Comparison of ENCODE assay signal across 8 cellular contexts in the genomic region with DNA sequence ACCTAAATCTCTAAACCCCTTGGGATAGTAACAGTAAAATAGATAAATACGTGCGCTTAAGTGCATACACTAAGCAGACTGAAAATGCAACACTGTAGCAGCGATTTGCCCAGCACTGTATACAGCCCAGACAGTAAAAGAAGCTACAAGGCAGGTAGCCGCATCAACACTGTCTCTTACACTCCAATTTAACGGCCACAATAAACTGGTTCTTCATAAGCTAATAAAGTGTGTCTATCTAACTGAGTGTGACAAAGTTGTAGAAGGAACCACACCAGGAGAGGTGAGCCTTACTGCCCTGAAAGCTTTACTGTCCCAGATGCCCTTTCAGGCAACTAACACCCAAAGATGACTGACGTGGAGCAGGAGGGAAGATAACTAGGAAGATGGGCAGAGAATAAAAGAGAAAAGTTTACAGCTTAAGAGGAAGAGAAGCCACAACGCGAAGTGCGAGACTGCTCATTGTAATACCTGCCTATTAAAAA. TPM values are rescaled to one million over a fixed set of nuclear protein-coding genes. Genes with fewer than 3 reads are reported as not detected.
A peak's percentile ranks its signal among the peaks of the same experiment; 100 is the strongest.
DNase-seq lines count a peak whose midpoint lies in the region; ATAC-seq, FAIRE-seq and TF ChIP-seq lines count a peak whose summit lies in the region.

No MANE protein-coding gene starts in this region.

- no TSS peak for BruUV-seq in GM12878 (replicated peaks; lab: Mats Ljungman, UMichigan)

- peak overlapping the region; percentile 90 for H3K27ac ChIP-seq in ACC112 (ENCODE audit: low read depth, low read length)
- peak overlapping the region; percentile 95 for H3K27ac ChIP-seq in GM12878 (ENCODE audit: control insufficient read depth, insufficient read depth)

- POLR2A ChIA-PET in GM12878 (lab: Charles Lee): interaction anchor here (0.5 to 2.9 kb wide), 4 partner anchors 9 to 112 kb away, joined by 3 to 21 read pairs (median 6); a partner anchor contains a TSS

- no peaks in the 10 kb centered on the region for H3K36me3 Mint-ChIP-seq in mesothelial cell of epicardium

- in situ Hi-C loops in GM12878 (cut with MboI): no loop called here

- CTCF ChIA-PET in GM12878 (lab: Yijun Ruan, JAX): interaction anchor here (0.6 to 3.1 kb wide), 5 partner anchors 17 to 338 kb away, joined by 3 to 22 read pairs (median 8); a partner anchor contains a TSS

- ATAC-seq in HG02623 (IDR thresholded peaks at IDR 0.05; ENCODE audit: unreplicated experiment) (peak; percentile 7), GM12878 (peak; percentile 12), HG02571 (IDR thresholded peaks at IDR 0.05; ENCODE audit: unreplicated experiment) (no peak)

- SMC1A ChIA-PET in GM12878 (lab: Charles Lee; ENCODE audit: uncharacterized antibody, unreplicated experiment): interaction anchor here (1.0 to 3.0 kb wide), 5 partner anchors 9 to 44 kb away, joined by 3 to 14 read pairs (median 4); a partner anchor contains a TSS

- intact Hi-C loops in GM12878 (cut with micrococcal nuclease; ENCODE audit: unreplicated experiment): loop anchor here (5.0 kb wide), 1 partner anchor 77 kb away; no protein-coding TSS in a partner anchor

- H3K4me1 Mint-ChIP-seq in mesothelial cell of epicardium: peaks cover 44% of the 10 kb centered on the region

- H3K27me3 Mint-ChIP-seq in mesothelial cell of epicardium (ENCODE audit: low read depth): no peaks in the 10 kb centered on the region

- TF ChIP-seq POLR2A in GM12878 (IDR thresholded peaks at IDR 0.05; ENCODE audit: low read depth, low read length): no peak

- no peaks in the 10 kb centered on the region; the same call in 1 of the 2 replicates for H4K20me1 ChIP-seq in GM12878 (ENCODE audit: control insufficient read depth, insufficient read depth)

- no peak for TF ChIP-seq EP300 in GM12878 (IDR thresholded peaks at IDR 0.05; ENCODE audit: borderline replicate concordance in 1 of 2, control insufficient read depth in 1 of 2, low read depth in 2 of 2, low read length in 2 of 2)

- peak overlapping the region; percentile 98 for H3K4me3 Mint-ChIP-seq in mesothelial cell of epicardium

- H2AFZ ChIP-seq in ACC112 (ENCODE audit: low read length, unreplicated experiment): no peak overlapping the region
- peak overlapping the region; percentile 28 for H2AFZ ChIP-seq in GM12878 (ENCODE audit: control insufficient read depth, low read depth, low read length)

- H3K27me3 ChIP-seq in ACC112 (ENCODE audit: insufficient read depth, low read length) (no peaks in the 10 kb centered on the region), GM12878 (replicated peaks in 1 of 2; ENCODE audit: control insufficient read depth in 2 of 2, insufficient read depth in 2 of 2, low read length in 1 of 2) (no peaks in the 10 kb centered on the region)

- H3K4me2 ChIP-seq in GM12878 (ENCODE audit: control insufficient read depth, insufficient read depth): peak overlapping the region; percentile 81

- no peak for TF ChIP-seq RAD21 in GM12878 (IDR thresholded peaks at IDR 0.05; ENCODE audit: insufficient read depth, low read depth, low read length)

- H3K9ac ChIP-seq in GM12878 (ENCODE audit: control insufficient read depth, insufficient read depth, low read length): peak overlapping the region; percentile 96

- WGBS in GM12878 (ENCODE audit: insufficient coverage, insufficient replicate concordance, low lambda C conversion rate, missing lambda C conversion rate): 8% methylated on average over 9 of the region's 9 CpGs

- H3K9me3 Mint-ChIP-seq in mesothelial cell of epicardium: no peaks in the 10 kb centered on the region

- H3K4me3 ChIP-seq in ACC112 (ENCODE audit: low read depth, low read length) (peak overlapping the region; percentile 91), GM12878 (peak overlapping the region; percentile 90)

- peaks cover 53% of the 10 kb centered on the region for H3K79me2 ChIP-seq in ACC112 (ENCODE audit: control insufficient read depth, insufficient read depth, low read length, unreplicated experiment)
- peaks cover 46% of the 10 kb centered on the region for H3K79me2 ChIP-seq in GM12878 (ENCODE audit: control insufficient read depth, insufficient read depth, low read length)

- H3K36me3 ChIP-seq in ACC112 (ENCODE audit: insufficient read depth, low read length): no peaks in the 10 kb centered on the region
- H3K36me3 ChIP-seq in GM12878 (ENCODE audit: control insufficient read depth in 2 of 2, insufficient read depth in 2 of 2, low read length in 1 of 2): no peaks in the 10 kb centered on the region

- H3K9me3 ChIP-seq in GM12878 (replicated peaks; ENCODE audit: control insufficient read depth, insufficient read depth, low read length): no peaks in the 10 kb centered on the region

- H3K27ac Mint-ChIP-seq in mesothelial cell of epicardium: peak overlapping the region; percentile 98

- FAIRE-seq in GM12878 (lab: Jason Lieb, UNC): no peak

- H3K4me1 ChIP-seq in ACC112 (ENCODE audit: control insufficient read depth, insufficient read depth, low read length, unreplicated experiment): peaks cover 22% of the 10 kb centered on the region
- peaks cover 5% of the 10 kb centered on the region; the same call in 1 of the 2 replicates for H3K4me1 ChIP-seq in GM12878 (ENCODE audit: control insufficient read depth, insufficient read depth, low read length)

- TF ChIP-seq CTCF in GM12878 (IDR thresholded peaks at IDR 0.05 in 2 of 3, conservative IDR thresholded peaks at IDR 0.05 in 1 of 3; ENCODE audit: control insufficient read depth in 2 of 3, extremely low read depth in 1 of 3, insufficient read depth in 1 of 3, low read depth in 3 of 3, low read length in 3 of 3) (no peak), mesothelial cell of epicardium (IDR thresholded peaks at IDR 0.05; ENCODE audit: unreplicated experiment) (no peak)

- DNase-seq in GM12878 (ENCODE audit: low read depth, low spot score) (no peak), mesothelial cell of epicardium (ENCODE audit: low spot score in 2 of 2, unreplicated experiment in 2 of 2) (no peak), NCI-H526 treated with DMSO at 0.1 percent for 48 hours (lab: John Stamatoyannopoulos, UW) (no peak), NCI-H226 (no peak)
- no peak for DNase-seq in activated CD4-positive, alpha-beta T cell treated with anti-CD3 and anti-CD28 coated beads for 48 hours

- RAD21 ChIA-PET in GM12878 (lab: Charles Lee; ENCODE audit: unreplicated experiment): interaction anchor here (0.7 to 1.8 kb wide), 5 partner anchors 9 to 267 kb away, joined by 3 to 7 read pairs (median 3); a partner anchor contains a TSS

RNA-seq across cellular contexts. Expression of a gene that starts 0.8 kb away (rescaled TPM):
- 27.1 and 33.1 TPM in 2 replicates for total RNA-seq in GM12878 (2013; cell fraction: nucleolus; rRNA removed)
- total RNA-seq in GM12878 (2014; rRNA removed) (21.7 and 26.0 TPM in 2 replicates), GM12878 (2014; rRNA removed; fragmentation: Illumina TruSeq; extraction: Trizol) (17.9 and 18.8 TPM in 2 replicates), GM12878 (2021) (23.3 and 23.8 TPM in 2 replicates), mesothelial cell of epicardium (45.4 to 47.9 TPM (median 45.7 TPM) in 3 replicates)
- 13.8 TPM for polyA plus RNA-seq in GM12878 (2011; ENCODE audit: low read depth)
- polyA plus RNA-seq in GM12878 (2011; rRNA removed) (12.6 and 19.4 TPM in 2 replicates), GM12878 (2014; fragmentation: Illumina TruSeq; extraction: Trizol) (25.4 and 29.0 TPM in 2 replicates), GM12878 (2014; fragmentation: Nextera tagmentation; extraction: Ambion mirVana) (1 to 10 TPM in 1 of 2 experiments, under 1 TPM in 1; 0.87 to 2.8 TPM), GM12878 (2014; rRNA removed) (21.4 and 22.3 TPM in 2 replicates), GM12878 (2016; fragmentation: Nextera tagmentation; extraction: Ambion mirVana) (10 to 100 TPM; 12.9 to 20.7 TPM)
- polyA plus RNA-seq in GM12878 (2011; cell fraction: cytosol; rRNA removed): 33.2 and 37.3 TPM in 2 replicates
- 26.3 and 37.5 TPM in 2 replicates for polyA plus RNA-seq in GM12878 (2011; cell fraction: nucleus; rRNA removed)
- polyA plus RNA-seq in GM12878 (2012): 18.0 and 19.3 TPM in 2 replicates
- 11.7 and 18.3 TPM in 2 replicates for polyA minus RNA-seq in GM12878 (2011; rRNA and poly(A)+ RNA removed)
- polyA minus RNA-seq in GM12878 (2011; cell fraction: cytosol; rRNA and poly(A)+ RNA removed): 6.9 and 10.5 TPM in 2 replicates
- 6.6 and 9.9 TPM in 2 replicates for polyA minus RNA-seq in GM12878 (2011; cell fraction: nucleus; rRNA and poly(A)+ RNA removed)

RNA-seq across cellular contexts. Expression of a gene that starts 17.1 kb away (rescaled TPM):
- 3.5 and 4.8 TPM in 2 replicates for total RNA-seq in GM12878 (2013; cell fraction: nucleolus; rRNA removed)
- total RNA-seq in GM12878 (2014; rRNA removed) (1.8 and 2.3 TPM in 2 replicates), GM12878 (2014; rRNA removed; fragmentation: Illumina TruSeq; extraction: Trizol) (2.3 and 2.4 TPM in 2 replicates), GM12878 (2021) (4.3 and 4.6 TPM in 2 replicates), mesothelial cell of epicardium (6.0 to 7.5 TPM (median 6.8 TPM) in 3 replicates)
- 1.4 TPM for polyA plus RNA-seq in GM12878 (2011; ENCODE audit: low read depth)
- polyA plus RNA-seq in GM12878 (2011; rRNA removed) (0.29 and 0.65 TPM in 2 replicates), GM12878 (2014; fragmentation: Illumina TruSeq; extraction: Trizol) (1.2 and 2.2 TPM in 2 replicates), GM12878 (2014; fragmentation: Nextera tagmentation; extraction: Ambion mirVana) (under 1 TPM; 0.14 to 0.22 TPM), GM12878 (2014; rRNA removed) (2.4 and 3.5 TPM in 2 replicates), GM12878 (2016; fragmentation: Nextera tagmentation; extraction: Ambion mirVana) (1 to 10 TPM; 1.5 to 5.8 TPM)
- 0.79 and 0.81 TPM in 2 replicates for polyA plus RNA-seq in GM12878 (2011; cell fraction: cytosol; rRNA removed)
- 1.0 and 1.1 TPM in 2 replicates for polyA plus RNA-seq in GM12878 (2011; cell fraction: nucleus; rRNA removed)
- 3.0 and 3.8 TPM in 2 replicates for polyA plus RNA-seq in GM12878 (2012)
- polyA minus RNA-seq in GM12878 (2011; rRNA and poly(A)+ RNA removed): 0.82 and 1.2 TPM in 2 replicates
- 0.10 TPM in 1 of 2 replicates, not detected in the other for polyA minus RNA-seq in GM12878 (2011; cell fraction: cytosol; rRNA and poly(A)+ RNA removed)
- 0.85 and 1.4 TPM in 2 replicates for polyA minus RNA-seq in GM12878 (2011; cell fraction: nucleus; rRNA and poly(A)+ RNA removed)
